In genomic region chr4:130368668-130369067, GRCh38 we compare ENCODE assay signal across 22 cellular contexts.
"Had no signal": no experiment of that assay in that cellular context is flagged by ENCODE, and none has a peak within 500 bp of the region (broad histone marks: within the 10 kb centered on the region; RNA-seq: fewer than 3 reads in every experiment).

No MANE protein-coding gene starts in this region.

- H3K36me3 ChIP-seq: adrenal gland, colonic mucosa had no signal

- H3K27ac ChIP-seq: adrenal gland, colonic mucosa had no signal

- H3K9me3 ChIP-seq: adrenal gland, colonic mucosa had no signal

- DNase-seq: activated CD4-positive, alpha-beta T cell treated with anti-CD3 and anti-CD28 coated beads for 48 hours; activated CD4-positive, alpha-beta T cell treated with anti-CD3 and anti-CD28 coated beads, Interleukin-2, amount 50 U/mL, for 4 hours; activated CD4-positive, CD25-positive, alpha-beta regulatory T cell treated with anti-CD3 and anti-CD28 coated beads, Interleukin-2, amount 50 U/mL, for 72 hours; activated CD8-positive, alpha-beta memory T cell treated with anti-CD3 and anti-CD28 coated beads, Interleukin-2, amount 50 U/mL, for 48 hours; activated CD8-positive, alpha-beta T cell treated with anti-CD3 and anti-CD28 coated beads, Interleukin-2, amount 10 ng/mL, durations not matched to agents 7 days and 5 days; activated naive CD4-positive, alpha-beta T cell treated with anti-CD3 and anti-CD28 coated beads, Interleukin-2, amount 50 U/mL, for 16 hours; activated naive CD8-positive, alpha-beta T cell treated with anti-CD3 and anti-CD28 coated beads, Interleukin-2, amount 10 ng/mL, durations not matched to agents 7 days and 5 days; activated T-cell treated with anti-CD3 and anti-CD28 coated beads, Interleukin-2, amount 50 U/mL, for 1 hour; adrenal gland; anterior cingulate cortex; caudate nucleus; colonic mucosa; KG1; NCI-H1092; NCI-H1417; NCI-H187; NCI-H2107; NCI-H345; NCI-H524; NCI-H82; SHP77 treated with DMSO at 0.1 percent for 48 hours had no signal

- H3K27me3 ChIP-seq: adrenal gland, colonic mucosa had no signal

- H3K4me1 ChIP-seq: adrenal gland, colonic mucosa had no signal

- H3K4me3 ChIP-seq: adrenal gland, colonic mucosa had no signal

- FAIRE-seq: RCC 7860 had no signal
